In genomic region chr2:237706257-237706656, GRCh38 we compare ENCODE assay signal across 13 cellular contexts.
DNase-seq lines count a peak whose midpoint lies in the region; ATAC-seq and TF ChIP-seq lines count a peak whose summit lies in the region.
"Had no signal": no experiment of that assay in that cellular context is flagged by ENCODE, and none has a peak within 500 bp of the region (broad histone marks: within the 10 kb centered on the region; RNA-seq: fewer than 3 reads in every experiment).

No MANE protein-coding gene starts in this region.

- H3K27ac Mint-ChIP-seq in T-helper 2 cell treated with Interferon-gamma antibody and Interleukin-4, amounts not matched to agents 5 μg/mL and 100 μg/mL, for 36 hours = peak overlapping the region; percentile 43
- peak overlapping the region; percentile 95 for H3K27ac Mint-ChIP-seq in stimulated activated memory B cell treated with anti-CD40 and anti-IgM and Interleukin-4, amounts not matched to agents 10 μg/mL and 1 μg/mL and 100 μg/mL, for 72 hours
- no peak overlapping the region for H3K27ac Mint-ChIP-seq in chondrocyte (ENCODE audit: unreplicated experiment)

- H3K27me3 Mint-ChIP-seq in T-helper 2 cell treated with Interferon-gamma antibody and Interleukin-4, amounts not matched to agents 5 μg/mL and 100 μg/mL, for 36 hours (ENCODE audit: low read depth) = no peaks in the 10 kb centered on the region
- H3K27me3 Mint-ChIP-seq in stimulated activated memory B cell treated with anti-CD40 and anti-IgM and Interleukin-4, amounts not matched to agents 10 μg/mL and 1 μg/mL and 100 μg/mL, for 72 hours = no peaks in the 10 kb centered on the region
- H3K27me3 Mint-ChIP-seq in chondrocyte (ENCODE audit: low read depth) = no peaks in the 10 kb centered on the region

- WGBS in esophagus muscularis mucosa = 90% methylated on average over 5 of the region's 5 CpGs

- H3K9me3 ChIP-seq in Peyer's patch (no peaks in the 10 kb centered on the region), esophagus muscularis mucosa (no peaks in the 10 kb centered on the region)

- H3K27me3 ChIP-seq in Peyer's patch (no peaks in the 10 kb centered on the region), esophagus muscularis mucosa (no peaks in the 10 kb centered on the region)

- TF ChIP-seq CTCF in Peyer's patch (IDR thresholded peaks at IDR 0.05) = no peak
- TF ChIP-seq CTCF in esophagus muscularis mucosa (IDR thresholded peaks at IDR 0.05) = no peak
- TF ChIP-seq CTCF in chondrocyte (IDR thresholded peaks at IDR 0.05) = no peak

- intact Hi-C loops in esophagus muscularis mucosa (cut with DNase I) = no loop called here

- no peak for TF ChIP-seq POLR2A in Peyer's patch (IDR thresholded peaks at IDR 0.05)
- TF ChIP-seq POLR2A in esophagus muscularis mucosa (IDR thresholded peaks at IDR 0.05; ENCODE audit: low read depth) = no peak

- H3K4me1 ChIP-seq in Peyer's patch (peaks cover 14 to 59% (median 28%) of the 10 kb centered on the region in 4 donors), esophagus muscularis mucosa (peaks cover 78 to 87% (median 82%) of the 10 kb centered on the region in 4 donors)

- H3K27ac ChIP-seq in Peyer's patch (peak overlapping the region in 1 of 4 donors; percentile 99), esophagus muscularis mucosa (replicated peaks in 1 of 4) (peak overlapping the region; percentile 79 to 100 (median 98))

- H3K4me1 Mint-ChIP-seq in T-helper 2 cell treated with Interferon-gamma antibody and Interleukin-4, amounts not matched to agents 5 μg/mL and 100 μg/mL, for 36 hours (ENCODE audit: low read depth) = peaks cover 56% of the 10 kb centered on the region
- H3K4me1 Mint-ChIP-seq in stimulated activated memory B cell treated with anti-CD40 and anti-IgM and Interleukin-4, amounts not matched to agents 10 μg/mL and 1 μg/mL and 100 μg/mL, for 72 hours = peaks cover 73% of the 10 kb centered on the region
- H3K4me1 Mint-ChIP-seq in chondrocyte (ENCODE audit: low read depth) = peaks cover 55% of the 10 kb centered on the region

- no peak for ATAC-seq in stimulated activated memory B cell treated with anti-CD40 and anti-IgM and Interleukin-4, amounts not matched to agents 10 μg/mL and 1 μg/mL and 100 μg/mL, for 72 hours

- DNase-seq in T-helper 2 cell treated with Interferon-gamma antibody and Interleukin-4, amounts not matched to agents 5 μg/mL and 100 μg/mL, for 36 hours (ENCODE audit: low spot score) = no peak
- no peak for DNase-seq in T-helper 2 cell
- DNase-seq in Peyer's patch = peak in 2 of 3 donors; percentile 0 to 17
- DNase-seq in esophagus muscularis mucosa (ENCODE audit: extremely low spot score) = no peak
- no peak for DNase-seq in hepatic stellate cell (ENCODE audit: low spot score)
- DNase-seq in AG08395 (ENCODE audit: low spot score) = no peak
- no peak for DNase-seq in chondrocyte (ENCODE audit: low spot score)
- DNase-seq: 8988T; central memory CD4-positive, alpha-beta T cell; NCI-H187; SIG-M5; stimulated activated CD4-positive, alpha-beta T cell treated with anti-CD3 and anti-CD28 coated beads, Interleukin-4, amount 100 ng/mL, for 1 hour had no signal

- TF ChIP-seq EP300 in esophagus muscularis mucosa (IDR thresholded peaks at IDR 0.05) = no peak

- peaks cover 37% of the 10 kb centered on the region for H3K36me3 Mint-ChIP-seq in T-helper 2 cell treated with Interferon-gamma antibody and Interleukin-4, amounts not matched to agents 5 μg/mL and 100 μg/mL, for 36 hours (ENCODE audit: low read depth)
- peaks cover 46% of the 10 kb centered on the region for H3K36me3 Mint-ChIP-seq in stimulated activated memory B cell treated with anti-CD40 and anti-IgM and Interleukin-4, amounts not matched to agents 10 μg/mL and 1 μg/mL and 100 μg/mL, for 72 hours
- peaks cover 3% of the 10 kb centered on the region for H3K36me3 Mint-ChIP-seq in chondrocyte (ENCODE audit: low read depth)

- no peaks in the 10 kb centered on the region for H3K9me3 Mint-ChIP-seq in T-helper 2 cell treated with Interferon-gamma antibody and Interleukin-4, amounts not matched to agents 5 μg/mL and 100 μg/mL, for 36 hours
- no peaks in the 10 kb centered on the region for H3K9me3 Mint-ChIP-seq in stimulated activated memory B cell treated with anti-CD40 and anti-IgM and Interleukin-4, amounts not matched to agents 10 μg/mL and 1 μg/mL and 100 μg/mL, for 72 hours
- no peaks in the 10 kb centered on the region for H3K9me3 Mint-ChIP-seq in chondrocyte (ENCODE audit: low read depth)

- no peak overlapping the region for H3K4me3 Mint-ChIP-seq in T-helper 2 cell treated with Interferon-gamma antibody and Interleukin-4, amounts not matched to agents 5 μg/mL and 100 μg/mL, for 36 hours
- peak overlapping the region; percentile 28 for H3K4me3 Mint-ChIP-seq in stimulated activated memory B cell treated with anti-CD40 and anti-IgM and Interleukin-4, amounts not matched to agents 10 μg/mL and 1 μg/mL and 100 μg/mL, for 72 hours
- no peak overlapping the region for H3K4me3 Mint-ChIP-seq in chondrocyte (ENCODE audit: unreplicated experiment)

- H3K4me3 ChIP-seq in Peyer's patch (no peak overlapping the region), esophagus muscularis mucosa (no peak overlapping the region)

- H3K36me3 ChIP-seq in Peyer's patch (peaks cover 0 to 12% (median 0%) of the 10 kb centered on the region in 3 donors), esophagus muscularis mucosa (peaks cover 0 to 30% (median 17%) of the 10 kb centered on the region in 4 donors)

Comparison
In these comparisons a context has a peak if more than half of its experiments do, and no peak if none do; other contexts are left out.
1. DNase-seq: peak in Peyer's patch (2 of 3); none in T-helper 2 cell treated with Interferon-gamma antibody and Interleukin-4, amounts not matched to agents 5 μg/mL and 100 μg/mL, for 36 hours (single experiment), T-helper 2 cell (0 of 5), esophagus muscularis mucosa (single experiment), hepatic stellate cell (single experiment), AG08395 (single experiment) and chondrocyte (single experiment).